Comparison of ENCODE assay signal across 1 cellular context in the genomic region with DNA sequence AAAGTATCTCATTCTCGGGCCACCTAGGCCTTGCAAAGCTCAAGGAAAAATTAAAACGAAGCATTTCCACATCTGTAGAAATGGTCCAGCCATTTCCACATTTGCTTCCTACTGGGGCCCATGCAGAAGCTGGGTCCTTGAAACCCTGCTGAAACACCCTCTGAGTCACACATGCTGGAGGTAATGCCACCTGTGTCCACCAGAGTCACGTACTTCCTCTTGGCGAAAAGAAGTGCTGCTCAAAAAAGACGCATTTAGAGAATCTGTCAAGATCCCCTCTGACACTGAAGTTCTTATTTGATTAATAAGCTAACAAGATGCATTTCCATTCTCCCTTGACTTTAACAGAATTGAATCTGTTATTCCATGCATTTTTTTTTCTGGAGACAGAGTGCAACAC.
TF ChIP-seq lines count a peak whose summit lies in the region.

No MANE protein-coding gene starts in this region.

TF ChIP-seq in GM23338, 12 proteins besides CTCF, POLR2A, EP300 and RAD21 (continued from another document):
- TF ChIP-seq POLR2AphosphoS5 (IDR thresholded peaks at IDR 0.05; ENCODE audit: low read depth) (no peak), STAT1 (IDR thresholded peaks at IDR 0.05; ENCODE audit: unreplicated experiment) (no peak)
TF ChIP-seq in GM23338: peak in this region for 0.
